ENCODE assay signal across 20 cellular contexts in the genomic region with DNA sequence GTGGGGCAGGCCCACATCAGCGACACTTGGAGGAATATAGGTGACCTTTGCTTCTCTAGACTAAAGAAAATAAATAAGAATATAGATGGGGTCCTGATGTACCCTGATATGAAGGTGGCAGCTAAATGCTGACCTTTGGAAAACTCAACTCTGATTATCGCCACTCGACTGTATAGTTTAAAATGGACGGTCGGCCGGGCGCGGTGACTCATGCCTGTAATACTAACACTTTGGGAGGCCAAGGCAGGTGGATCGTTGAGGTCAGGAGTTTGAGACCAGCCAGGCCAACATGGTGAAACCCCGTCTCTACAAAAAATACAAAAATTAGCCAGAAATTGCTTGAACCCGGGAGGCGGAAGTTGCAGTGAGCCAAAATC.
"Had no signal": no experiment of that assay in that cellular context is flagged by ENCODE, and none has a peak within 500 bp of the region (broad histone marks: within the 10 kb centered on the region; RNA-seq: fewer than 3 reads in every experiment).

No MANE protein-coding gene starts in this region.

- H3K27ac ChIP-seq: adrenal gland, ascending aorta, esophagus muscularis mucosa, upper lobe of left lung had no signal

- H3K4me1 ChIP-seq: adrenal gland, ascending aorta, upper lobe of left lung had no signal

- H3K4me3 ChIP-seq: adrenal gland, ascending aorta, esophagus muscularis mucosa, gastrocnemius medialis, mucosa of descending colon, upper lobe of left lung had no signal

- H3K9me3 ChIP-seq: adrenal gland, ascending aorta, esophagus muscularis mucosa, gastrocnemius medialis, mucosa of descending colon, upper lobe of left lung had no signal

- DNase-seq: activated CD4-positive, alpha-beta T cell treated with anti-CD3 and anti-CD28 coated beads, Interleukin-2, amount 50 U/mL, for 4 hours; activated CD8-positive, alpha-beta memory T cell treated with anti-CD3 and anti-CD28 coated beads for 24 hours; activated CD8-positive, alpha-beta memory T cell treated with anti-CD3 and anti-CD28 coated beads, Interleukin-2, amount 50 U/mL, for 4 hours; activated naive CD4-positive, alpha-beta T cell; activated T-cell treated with anti-CD3 and anti-CD28 coated beads, Interleukin-2, amount 50 U/mL, for 4 hours; adrenal gland; effector memory CD4-positive, alpha-beta T cell; gastrocnemius medialis; hippocampal formation; left ventricle myocardium superior; mucosa of descending colon; nephron progenitor cell; small intestine; stimulated activated CD4-positive, alpha-beta T cell treated with anti-CD3 and anti-CD28 coated beads, Interleukin-2, amount 100 ng/mL, for 48 hours; stimulated activated CD8-positive, alpha-beta memory T cell treated with anti-CD3 and anti-CD28 coated beads, Interleukin-4, amount 100 ng/mL, for 48 hours; stimulated activated naive B cell treated with anti-CD40 and anti-IgM and Interleukin-4, amounts not matched to agents 10 μg/mL and 1 μg/mL and 100 μg/mL, for 72 hours; T1000 had no signal

- H3K27me3 ChIP-seq: adrenal gland, ascending aorta, esophagus muscularis mucosa, gastrocnemius medialis, upper lobe of left lung had no signal
